Comparison of ENCODE assay signal across 23 cellular contexts in the genomic region with DNA sequence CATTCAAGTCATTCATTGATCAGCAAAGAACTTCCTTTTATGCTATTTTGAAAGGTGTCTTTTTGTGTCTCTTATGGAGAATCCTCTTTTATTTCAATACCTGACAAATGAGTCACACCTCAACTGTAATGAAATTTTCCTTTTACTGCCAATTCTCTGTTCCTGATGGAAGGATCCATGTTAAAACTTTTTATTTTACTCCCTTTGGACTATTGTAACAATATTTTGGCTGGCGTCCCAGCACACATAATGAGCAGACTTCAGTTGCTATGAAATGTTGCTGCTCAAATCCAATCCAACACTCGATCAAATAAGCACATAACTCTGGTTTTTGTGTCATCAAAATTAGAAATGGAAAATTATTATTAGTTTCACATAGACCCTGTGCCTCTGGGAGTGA. TPM values are rescaled to one million over a fixed set of nuclear protein-coding genes. Genes with fewer than 3 reads are reported as not detected.
DNase-seq lines count a peak whose midpoint lies in the region; TF ChIP-seq lines count a peak whose summit lies in the region.
"Had no signal": no experiment of that assay in that cellular context is flagged by ENCODE, and none has a peak within 500 bp of the region (broad histone marks: within the 10 kb centered on the region; RNA-seq: fewer than 3 reads in every experiment).

No MANE protein-coding gene starts in this region.

- H2AFZ ChIP-seq in GM23248 = 0 out of 2 replicates have a peak overlapping the region, but pooled peaks have one; percentile 19
- H2AFZ ChIP-seq: PC-9 had no signal

- no peaks in the 10 kb centered on the region for H3K27me3 ChIP-seq in GM23248 (replicated peaks; ENCODE audit: insufficient read depth)
- H3K27me3 ChIP-seq: suprapubic skin, uterus had no signal

- H3K36me3 ChIP-seq in GM23248 (ENCODE audit: low read depth) = no peaks in the 10 kb centered on the region
- H3K36me3 ChIP-seq: prostate gland, suprapubic skin, uterus had no signal

- WGBS in GM23248 (ENCODE audit: low coverage in 1 of 2, low lambda C conversion rate in 2 of 2, missing lambda C conversion rate in 2 of 2), 2 experiments = 26 to 31% methylated on average over 2 of the region's 2 CpGs

- no peaks in the 10 kb centered on the region for H4K20me1 ChIP-seq in GM23248 (ENCODE audit: insufficient read depth)

- H3K4me3 ChIP-seq in GM23248 = no peak overlapping the region
- no peak overlapping the region for H3K4me3 ChIP-seq in fibroblast of mammary gland (ENCODE audit: control insufficient read depth, low read depth, low read length)
- H3K4me3 ChIP-seq in retinal pigment epithelial cell (ENCODE audit: low read length) = no peak overlapping the region
- H3K4me3 ChIP-seq: lung, PC-9, prostate gland, suprapubic skin, uterus had no signal

- 0 out of 2 replicates have a peak overlapping the region, but pooled peaks have one; percentile 61 for H3K27ac ChIP-seq in GM23248
- no peak overlapping the region for H3K27ac ChIP-seq in RWPE1
- H3K27ac ChIP-seq: PC-9, prostate gland, suprapubic skin, uterus had no signal

- peaks cover 11% of the 10 kb centered on the region; the same call in 1 of the 2 replicates for H3F3A ChIP-seq in GM23248 (ENCODE audit: insufficient read depth)

- peaks cover 25% of the 10 kb centered on the region for H3K4me1 ChIP-seq in GM23248 (ENCODE audit: insufficient read depth)
- H3K4me1 ChIP-seq: prostate gland, suprapubic skin, uterus had no signal

- DNase-seq in GM23248 = peak; percentile 38
- DNase-seq in RWPE1 (ENCODE audit: low spot score) = peak; percentile 5
- peak; percentile 54 for DNase-seq in fibroblast of mammary gland (ENCODE audit: low read depth)
- DNase-seq in retinal pigment epithelial cell (ENCODE audit: low read depth) = peak; percentile 22
- no peak for DNase-seq in NCI-H1436 treated with DMSO at 0.1 percent for 48 hours (lab: John Stamatoyannopoulos, UW)
- no peak for DNase-seq in dermis blood vessel endothelial cell
- DNase-seq in DMS 273 treated with DMSO at 0.1 percent for 48 hours (lab: John Stamatoyannopoulos, UW) = no peak
- no peak for DNase-seq in islet precursor cell
- DNase-seq: activated B cell treated with CpG ODN at 0.5 μM for 24 hours; activated CD4-positive, alpha-beta T cell treated with anti-CD3 and anti-CD28 coated beads, Interleukin-2, amount 50 U/mL, for 48 hours; activated CD8-positive, alpha-beta memory T cell treated with anti-CD3 and anti-CD28 coated beads, Interleukin-2, amount 50 U/mL, for 4 hours; effector memory CD8-positive, alpha-beta T cell; NCI-H2107; PC-9; small intestine; stimulated activated CD4-positive, alpha-beta T cell treated with anti-CD3 and anti-CD28 coated beads, Interleukin-2, amount 100 ng/mL, for 24 hours had no signal

- H3K9me2 ChIP-seq in GM23248 (ENCODE audit: insufficient read depth) = 0 out of 2 replicates have a peak, but pooled peaks cover 3% of the 10 kb centered on the region

- H3K9me3 ChIP-seq in GM23248 (ENCODE audit: low read depth) = no peaks in the 10 kb centered on the region
- H3K9me3 ChIP-seq: prostate gland, suprapubic skin, uterus had no signal

- H3K4me2 ChIP-seq in GM23248 (ENCODE audit: unreplicated experiment) = peak overlapping the region; percentile 33
- H3K4me2 ChIP-seq: PC-9 had no signal

- H3K79me2 ChIP-seq in GM23248 (ENCODE audit: insufficient read depth) = no peaks in the 10 kb centered on the region

- no peak overlapping the region for H3K9ac ChIP-seq in GM23248

- CTCF ChIA-PET in RWPE1 (lab: Yijun Ruan, JAX) = no interaction called here

- POLR2A ChIA-PET in RWPE1 (lab: Yijun Ruan, JAX; ENCODE audit: low non-redundant PET) = no interaction called here

- in situ Hi-C loops in GM23248 (cut with MboI) = no loop called here

- TF ChIP-seq CTCF in RWPE1 (conservative IDR thresholded peaks at IDR 0.05; ENCODE audit: low read depth) (no peak), fibroblast of mammary gland (conservative IDR thresholded peaks at IDR 0.05; ENCODE audit: control insufficient read depth, insufficient read depth, low read depth, low read length) (no peak), retinal pigment epithelial cell (conservative IDR thresholded peaks at IDR 0.05; ENCODE audit: low read depth, low read length) (no peak)

RNA-seq across cellular contexts. Expression of a gene that starts 21.9 kb away (rescaled TPM):
- not detected in 2 replicates for total RNA-seq in GM23248 (2014; rRNA removed; shearing (Covaris generic))
- not detected in 2 replicates for polyA plus RNA-seq in GM23248 (2016; fragmentation: Nextera tagmentation; extraction: Ambion mirVana)
- not detected in 2 replicates for total RNA-seq in dermis blood vessel endothelial cell
- total RNA-seq: activated B cell treated with CpG ODN at 0.5 μM for 24 hours; activated T-helper 17 cell treated with anti-CD3 and anti-CD28 coated beads, Interleukin-2, amount 50 U/mL, for 72 hours; esophagus mucosa; lung; PC-9; prostate gland; suprapubic skin; uterus had no signal
- polyA plus RNA-seq: CD14-positive monocyte, lung, small intestine had no signal

RNA-seq across cellular contexts. Expression of a gene that starts 48.0 kb away (rescaled TPM):
- 122 and 141 TPM in 2 replicates for total RNA-seq in GM23248 (2014; rRNA removed; shearing (Covaris generic))
- 1,022 and 1,023 TPM in 2 replicates for polyA plus RNA-seq in GM23248 (2016; fragmentation: Nextera tagmentation; extraction: Ambion mirVana)
- total RNA-seq in dermis blood vessel endothelial cell = 13.6 and 32.9 TPM in 2 replicates
- total RNA-seq: activated B cell treated with CpG ODN at 0.5 μM for 24 hours; activated T-helper 17 cell treated with anti-CD3 and anti-CD28 coated beads, Interleukin-2, amount 50 U/mL, for 72 hours had no signal

Comparison
In these comparisons a context has a peak if more than half of its experiments do, and no peak if none do; other contexts are left out.
1. DNase-seq: peak in GM23248 (single experiment), RWPE1 (single experiment), fibroblast of mammary gland (single experiment) and retinal pigment epithelial cell (single experiment); none in NCI-H1436 treated with DMSO at 0.1 percent for 48 hours (single experiment), dermis blood vessel endothelial cell (single experiment), DMS 273 treated with DMSO at 0.1 percent for 48 hours (single experiment) and islet precursor cell (single experiment).